In the genomic region with DNA sequence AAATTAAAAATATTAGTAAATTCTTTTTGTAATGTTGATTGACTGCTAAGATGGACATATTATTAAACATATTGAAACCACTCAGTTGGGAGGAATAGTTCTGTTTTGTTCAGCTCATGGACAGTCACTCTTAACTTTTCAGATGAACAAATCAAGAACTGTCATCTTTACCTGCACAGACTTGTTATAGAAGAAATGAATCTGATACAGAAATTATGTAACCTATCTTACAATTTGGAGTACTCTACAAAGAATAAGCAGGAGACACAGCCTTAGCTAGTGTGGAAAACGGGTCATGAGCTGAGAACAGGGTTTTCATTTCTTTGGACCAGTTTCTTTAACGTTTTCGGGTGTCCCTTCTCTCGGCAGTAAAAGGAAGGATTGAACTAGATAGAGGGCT, we compare ENCODE assay signal across 9 cellular contexts. TPM values are rescaled to one million over a fixed set of nuclear protein-coding genes. Genes with fewer than 3 reads are reported as not detected.
A peak's percentile ranks its signal among the peaks of the same experiment; 100 is the strongest.
DNase-seq lines count a peak whose midpoint lies in the region; ATAC-seq and TF ChIP-seq lines count a peak whose summit lies in the region.
"Had no signal": no experiment of that assay in that cellular context is flagged by ENCODE, and none has a peak within 500 bp of the region (broad histone marks: within the 10 kb centered on the region; RNA-seq: fewer than 3 reads in every experiment).

No MANE protein-coding gene starts in this region.

- H3K23ac ChIP-seq in mesendoderm (ENCODE audit: low read length): no peak overlapping the region

- no peak overlapping the region for H3K4ac ChIP-seq in mesendoderm (ENCODE audit: low read depth, low read length)

- H3K36me3 Mint-ChIP-seq in activated CD8-positive, alpha-beta memory T cell treated with anti-CD3 and anti-CD28 coated beads, Interleukin-2, amount 10 ng/mL, durations not matched to agents 7 days and 5 days: peaks cover 29% of the 10 kb centered on the region
- peaks cover 9% of the 10 kb centered on the region for H3K36me3 Mint-ChIP-seq in activated naive CD8-positive, alpha-beta T cell treated with anti-CD3 and anti-CD28 coated beads, Interleukin-2, amount 50 U/mL, for 24 hours (ENCODE audit: low read depth)

- no peak overlapping the region for H2AK5ac ChIP-seq in mesendoderm (ENCODE audit: low read length)

- H3K18ac ChIP-seq in mesendoderm (ENCODE audit: low read length): peak overlapping the region; percentile 47

- H3K9me3 ChIP-seq in suprapubic skin: no peaks in the 10 kb centered on the region

- no peaks in the 10 kb centered on the region for H3K36me3 ChIP-seq in mesendoderm (ENCODE audit: control insufficient read depth, insufficient read depth, low read length)
- no peaks in the 10 kb centered on the region for H3K36me3 ChIP-seq in suprapubic skin

- no peaks in the 10 kb centered on the region for H3K27me3 ChIP-seq in mesendoderm (ENCODE audit: insufficient read depth, low read length, poor library complexity)
- no peaks in the 10 kb centered on the region for H3K27me3 ChIP-seq in suprapubic skin

- H4K5ac ChIP-seq in mesendoderm (ENCODE audit: low read length): no peak overlapping the region

- H3K4me1 Mint-ChIP-seq in activated CD8-positive, alpha-beta memory T cell treated with anti-CD3 and anti-CD28 coated beads, Interleukin-2, amount 10 ng/mL, durations not matched to agents 7 days and 5 days: peaks cover 28% of the 10 kb centered on the region
- H3K4me1 Mint-ChIP-seq in activated naive CD8-positive, alpha-beta T cell treated with anti-CD3 and anti-CD28 coated beads, Interleukin-2, amount 50 U/mL, for 24 hours: peaks cover 25% of the 10 kb centered on the region

- peak overlapping the region; percentile 87 for H4K8ac ChIP-seq in mesendoderm (ENCODE audit: low read depth, low read length)

- no peaks in the 10 kb centered on the region for H3K79me1 ChIP-seq in mesendoderm (ENCODE audit: low read length)

- TF ChIP-seq CTCF in suprapubic skin (IDR thresholded peaks at IDR 0.05): no peak

- CTCF ChIA-PET in activated CD8-positive, alpha-beta memory T cell treated with anti-CD3 and anti-CD28 coated beads, Interleukin-2, amount 10 ng/mL, durations not matched to agents 7 days and 5 days (lab: Charles Lee): interaction anchor here (7.3 kb wide), 1 partner anchor 21 kb away, joined by 52 read pairs; a partner anchor contains a TSS

- H2BK15ac ChIP-seq in mesendoderm (replicated peaks; ENCODE audit: low read depth): peak overlapping the region; percentile 36

- H3K4me3 Mint-ChIP-seq in activated CD8-positive, alpha-beta memory T cell treated with anti-CD3 and anti-CD28 coated beads, Interleukin-2, amount 10 ng/mL, durations not matched to agents 7 days and 5 days: peak overlapping the region; percentile 19
- peak overlapping the region; percentile 35 for H3K4me3 Mint-ChIP-seq in activated naive CD8-positive, alpha-beta T cell treated with anti-CD3 and anti-CD28 coated beads, Interleukin-2, amount 50 U/mL, for 24 hours

- H3K4me1 ChIP-seq in mesendoderm (ENCODE audit: control insufficient read depth, low read depth, low read length) (no peaks in the 10 kb centered on the region), suprapubic skin (peaks cover 28% of the 10 kb centered on the region)

- H3K27ac Mint-ChIP-seq in activated CD8-positive, alpha-beta memory T cell treated with anti-CD3 and anti-CD28 coated beads, Interleukin-2, amount 10 ng/mL, durations not matched to agents 7 days and 5 days: peak overlapping the region; percentile 40
- peak overlapping the region; percentile 62 for H3K27ac Mint-ChIP-seq in activated naive CD8-positive, alpha-beta T cell treated with anti-CD3 and anti-CD28 coated beads, Interleukin-2, amount 50 U/mL, for 24 hours

- H3K9ac ChIP-seq in mesendoderm (ENCODE audit: low read length): no peak overlapping the region

- H3K4me2 ChIP-seq in mesendoderm (ENCODE audit: low read length): no peak overlapping the region

- no peak overlapping the region for H3K4me3 ChIP-seq in mesendoderm (ENCODE audit: low read length)
- peak overlapping the region; percentile 74 for H3K4me3 ChIP-seq in suprapubic skin

- no peaks in the 10 kb centered on the region for H3K27me3 Mint-ChIP-seq in activated CD8-positive, alpha-beta memory T cell treated with anti-CD3 and anti-CD28 coated beads, Interleukin-2, amount 10 ng/mL, durations not matched to agents 7 days and 5 days
- peaks cover 6% of the 10 kb centered on the region for H3K27me3 Mint-ChIP-seq in activated naive CD8-positive, alpha-beta T cell treated with anti-CD3 and anti-CD28 coated beads, Interleukin-2, amount 50 U/mL, for 24 hours

- no peak for ATAC-seq in activated CD8-positive, alpha-beta memory T cell treated with anti-CD3 and anti-CD28 coated beads, Interleukin-2, amount 10 ng/mL, durations not matched to agents 7 days and 5 days
- ATAC-seq in activated naive CD8-positive, alpha-beta T cell treated with anti-CD3 and anti-CD28 coated beads, Interleukin-2, amount 50 U/mL, for 24 hours: no peak
- no peak for ATAC-seq in GM18907 (IDR thresholded peaks at IDR 0.05; ENCODE audit: unreplicated experiment)

- H3K27ac ChIP-seq in mesendoderm (ENCODE audit: low read depth, low read length) (no peak overlapping the region), suprapubic skin (peak overlapping the region; percentile 86)

- no peak for TF ChIP-seq POLR2A in suprapubic skin (IDR thresholded peaks at IDR 0.05)

- no CpG with 5 or more reads among the region's 4 CpGs for WGBS in mesendoderm (ENCODE audit: extremely low coverage, insufficient coverage, low lambda C conversion rate)
- 21% methylated on average over 4 of the region's 4 CpGs for WGBS in suprapubic skin

- no peak for TF ChIP-seq EP300 in suprapubic skin (IDR thresholded peaks at IDR 0.05)

- no peak overlapping the region for H3K56ac ChIP-seq in mesendoderm (ENCODE audit: low read length)

- H2BK120ac ChIP-seq in mesendoderm (ENCODE audit: low read depth, low read length): no peak overlapping the region

- no peak overlapping the region for H2BK5ac ChIP-seq in mesendoderm (ENCODE audit: low read length)

- DNase-seq in activated CD8-positive, alpha-beta memory T cell treated with anti-CD3 and anti-CD28 coated beads, Interleukin-2, amount 10 ng/mL, durations not matched to agents 7 days and 5 days: no peak
- no peak for DNase-seq in activated CD8-positive, alpha-beta memory T cell treated with anti-CD3 and anti-CD28 coated beads, Interleukin-2, amount 50 U/mL, for 48 hours
- no peak for DNase-seq in activated naive CD8-positive, alpha-beta T cell treated with anti-CD3 and anti-CD28 coated beads, Interleukin-2, amount 50 U/mL, for 24 hours
- DNase-seq in mesendoderm: no peak
- DNase-seq in suprapubic skin (ENCODE audit: low spot score in 2 of 2): no peak
- DNase-seq in stimulated activated CD4-positive, alpha-beta T cell treated with anti-CD3 and anti-CD28 coated beads, Interleukin-2, amount 100 ng/mL, for 48 hours: no peak
- DNase-seq in activated effector memory CD4-positive, alpha-beta T cell treated with anti-CD3 and anti-CD28 coated beads, Interleukin-2, amount 50 U/mL, for 16 hours: no peak
- DNase-seq: stimulated activated CD4-positive, alpha-beta T cell treated with anti-CD3 and anti-CD28 coated beads, Interleukin-12 subunit alpha, Interleukin-12 subunit beta, amount 100 ng/mL, for 4 hours had no signal

- H3K9me3 Mint-ChIP-seq in activated CD8-positive, alpha-beta memory T cell treated with anti-CD3 and anti-CD28 coated beads, Interleukin-2, amount 10 ng/mL, durations not matched to agents 7 days and 5 days (ENCODE audit: low read depth): peaks cover 4% of the 10 kb centered on the region
- no peaks in the 10 kb centered on the region for H3K9me3 Mint-ChIP-seq in activated naive CD8-positive, alpha-beta T cell treated with anti-CD3 and anti-CD28 coated beads, Interleukin-2, amount 50 U/mL, for 24 hours

- peaks cover 25% of the 10 kb centered on the region for H3K79me2 ChIP-seq in mesendoderm (ENCODE audit: control insufficient read depth, insufficient read depth, low read length)

RNA-seq across cellular contexts. Expression of gene ANLN, which starts 1.2 kb away (rescaled TPM):
- 10 to 100 TPM; 75.2 to 98.8 TPM for total RNA-seq in activated CD8-positive, alpha-beta memory T cell treated with anti-CD3 and anti-CD28 coated beads, Interleukin-2, amount 10 ng/mL, durations not matched to agents 7 days and 5 days
- 108 TPM for polyA plus RNA-seq in mesendoderm (2013, experiment 1 of 2)
- 106 TPM for polyA plus RNA-seq in mesendoderm (2013, experiment 2 of 2)
- 10 to 100 TPM; 10.1 to 33.5 (median 17.9) TPM for total RNA-seq in suprapubic skin
